In the genomic region with DNA sequence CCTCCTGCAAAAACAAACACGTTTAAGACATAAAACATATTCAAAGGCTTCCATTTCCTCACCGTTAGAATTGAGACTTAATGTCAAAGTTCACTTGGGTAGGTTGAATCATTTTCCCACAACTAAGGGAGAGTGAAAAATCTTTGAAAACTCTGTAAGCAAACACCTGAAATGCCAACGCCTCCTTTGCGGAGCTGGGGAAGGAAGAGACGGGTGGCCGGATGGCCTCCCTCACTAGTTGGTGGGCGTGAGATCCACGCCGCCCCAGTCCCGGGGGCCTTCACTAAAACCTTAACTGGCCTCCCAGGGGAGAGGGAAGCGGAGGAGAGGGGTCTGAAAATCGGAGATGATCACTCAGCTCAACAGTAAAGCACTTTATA, we compare ENCODE assay signal across 8 cellular contexts. TPM values are rescaled to one million over a fixed set of nuclear protein-coding genes. Genes with fewer than 3 reads are reported as not detected.
DNase-seq lines count a peak whose midpoint lies in the region; ATAC-seq and TF ChIP-seq lines count a peak whose summit lies in the region.

No MANE protein-coding gene starts in this region.

- in situ Hi-C loops in gastrocnemius medialis (cut with MboI; ENCODE audit: low sequenced_read_pairs in 4 of 4) = loop anchor here in 1 of 4 donors (25.0 kb wide), 1 partner anchor 112 kb away; a partner anchor contains a TSS

- DNase-seq in NCI-H146 (lab: John Stamatoyannopoulos, UW) (peak; percentile 42), NCI-H146 treated with DMSO at 0.1 percent for 48 hours (lab: John Stamatoyannopoulos, UW; ENCODE audit: unreplicated experiment) (no peak), NB4 (ENCODE audit: low read depth) (peak; percentile 64), left cardiac atrium (no peak), gastrocnemius medialis (no peak)
- DNase-seq in activated T-helper 9 cell treated with anti-CD3 and anti-CD28 coated beads, Interleukin-2, amount 50 U/mL, for 16 hours (ENCODE audit: low read depth) = peak; percentile 20

- ATAC-seq in left cardiac atrium = peak; percentile 11 to 44
- peak; percentile 11 to 23 for ATAC-seq in gastrocnemius medialis
- no peak for ATAC-seq in HG03354 (IDR thresholded peaks at IDR 0.05; ENCODE audit: poor library complexity, severe bottlenecking, unreplicated experiment)
- no peak for ATAC-seq in HG02678 (IDR thresholded peaks at IDR 0.05; ENCODE audit: unreplicated experiment)

- H3K9me3 ChIP-seq in gastrocnemius medialis = no peaks in the 10 kb centered on the region

- peak overlapping the region; percentile 92 for H3K4me3 ChIP-seq in NB4 (ENCODE audit: low read depth, low read length)
- peak overlapping the region; percentile 67 to 82 (median 77) for H3K4me3 ChIP-seq in gastrocnemius medialis

- peaks cover 20 to 21% of the 10 kb centered on the region in 2 donors for H3K4me1 ChIP-seq in gastrocnemius medialis

- intact Hi-C loops in left cardiac atrium (cut with DNase I) (no loop called here), gastrocnemius medialis (cut with DNase I; ENCODE audit: low total_unique reads) (loop anchor here (1.0 to 2.0 kb wide), 2 partner anchors 11 to 48 kb away; a partner anchor contains a TSS)

- H3K27me3 ChIP-seq in gastrocnemius medialis = no peaks in the 10 kb centered on the region

- TF ChIP-seq POLR2A in NB4 (IDR thresholded peaks at IDR 0.05; ENCODE audit: extremely low read depth, insufficient read length) (no peak), gastrocnemius medialis (IDR thresholded peaks at IDR 0.05) (no peak)

- H3K36me3 ChIP-seq in gastrocnemius medialis = no peaks in the 10 kb centered on the region

- H3K27ac ChIP-seq in gastrocnemius medialis = peak overlapping the region; percentile 94 to 97 (median 94)

- TF ChIP-seq CTCF in NB4 (IDR thresholded peaks at IDR 0.05; ENCODE audit: low read depth, low read length) = no peak
- TF ChIP-seq CTCF in gastrocnemius medialis (IDR thresholded peaks at IDR 0.05 in 4 of 5, conservative IDR thresholded peaks at IDR 0.05 in 1 of 5) = no peak

RNA-seq across cellular contexts. Expression of a gene that starts 0.8 kb away (rescaled TPM):
- total RNA-seq in left cardiac atrium = 10 to 100 TPM; 30.9 to 33.2 TPM
- 10 to 100 TPM in 3 of 4 donors, 1 to 10 TPM in 1; 9.8 to 14.4 (median 12.3) TPM for total RNA-seq in gastrocnemius medialis

RNA-seq across cellular contexts. Expression of a gene that starts 10.4 kb away (rescaled TPM):
- 10 to 100 TPM; 66.6 to 92.4 TPM for total RNA-seq in left cardiac atrium
- total RNA-seq in gastrocnemius medialis = 100 to 1,000 TPM in 1 of 4 donors, 10 to 100 TPM in 3; 60.7 to 127 (median 71.5) TPM

Comparison
In these comparisons a context has a peak if more than half of its experiments do, and no peak if none do; other contexts are left out.
1. DNase-seq: peak in NCI-H146 (single experiment), NB4 (single experiment) and activated T-helper 9 cell treated with anti-CD3 and anti-CD28 coated beads, Interleukin-2, amount 50 U/mL, for 16 hours (single experiment); none in NCI-H146 treated with DMSO at 0.1 percent for 48 hours (single experiment), left cardiac atrium (single experiment) and gastrocnemius medialis (0 of 2).
2. ATAC-seq: peak in left cardiac atrium (2 of 2) and gastrocnemius medialis (2 of 2); none in HG03354 (single experiment) and HG02678 (single experiment).